In the genomic region with DNA sequence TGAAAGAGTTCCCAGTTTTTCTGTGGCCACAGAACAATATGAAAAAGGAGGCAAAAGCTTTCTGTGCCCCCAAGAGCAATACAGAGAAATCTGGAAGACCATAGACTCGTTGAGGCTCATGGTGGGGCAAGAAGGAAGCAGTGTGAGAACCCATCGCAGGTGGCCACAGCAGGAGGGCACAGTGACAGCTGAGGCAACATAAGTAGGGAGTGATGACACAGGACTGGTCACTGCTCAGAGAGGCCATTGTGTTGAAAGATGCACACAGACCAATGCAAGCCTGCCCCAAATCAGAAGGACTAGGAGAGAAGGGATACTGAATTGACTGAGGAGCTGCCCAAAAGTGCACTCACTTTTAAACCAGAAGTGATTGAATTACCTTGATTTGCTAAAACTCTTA, we compare ENCODE assay signal across 1 cellular context.
TF ChIP-seq lines count a peak whose summit lies in the region.

No MANE protein-coding gene starts in this region.

TF ChIP-seq in H1, 55 proteins besides CTCF, POLR2A, EP300 and RAD21 (continued from another document):
- no peak for TF ChIP-seq MAFK (IDR thresholded peaks at IDR 0.05; ENCODE audit: low read depth, low read length)
- TF ChIP-seq SRF (IDR thresholded peaks at IDR 0.05; ENCODE audit: low read depth, low read length) = no peak
- TF ChIP-seq SIRT6 (IDR thresholded peaks at IDR 0.05; ENCODE audit: low read length) = no peak
- no peak for TF ChIP-seq SP1 (IDR thresholded peaks at IDR 0.05; ENCODE audit: low read depth, low read length)
- TF ChIP-seq SAP30 (IDR thresholded peaks at IDR 0.05; ENCODE audit: insufficient read depth, insufficient replicate concordance, low read length) = no peak
